20 cellular contexts compared by ENCODE assay signal in genomic region chr20:46607191-46607848, GRCh38. TPM values are rescaled to one million over a fixed set of nuclear protein-coding genes. Genes with fewer than 3 reads are reported as not detected.
A peak's percentile ranks its signal among the peaks of the same experiment; 100 is the strongest.
DNase-seq lines count a peak whose midpoint lies in the region; ATAC-seq and TF ChIP-seq lines count a peak whose summit lies in the region.
"Had no signal": no experiment of that assay in that cellular context is flagged by ENCODE, and none has a peak within 500 bp of the region (broad histone marks: within the 10 kb centered on the region; RNA-seq: fewer than 3 reads in every experiment).

No MANE protein-coding gene starts in this region.

- H3K27me3 Mint-ChIP-seq in Caco-2 (ENCODE audit: insufficient read depth, unreplicated experiment) = no peaks in the 10 kb centered on the region
- H3K27me3 Mint-ChIP-seq in T-helper 2 cell treated with Interferon-gamma antibody and Interleukin-4, amounts not matched to agents 5 μg/mL and 100 μg/mL, for 36 hours (ENCODE audit: low read depth) = peaks cover 11% of the 10 kb centered on the region

- H3K4me3 ChIP-seq in Caco-2 (ENCODE audit: low read depth, low read length) = no peak overlapping the region
- H3K4me3 ChIP-seq in right lobe of liver = no peak overlapping the region
- H3K4me3 ChIP-seq: A549, GM23248 had no signal

- no peaks in the 10 kb centered on the region for H3K36me3 ChIP-seq in Caco-2 (ENCODE audit: control insufficient read depth, insufficient read depth, low read length)
- no peaks in the 10 kb centered on the region for H3K36me3 ChIP-seq in right lobe of liver

- H3K27ac ChIP-seq in right lobe of liver = peak overlapping the region in 1 of 3 donors; percentile 57
- H3K27ac ChIP-seq: 22Rv1, A549, C4-2B, GM23248 had no signal

- no peak overlapping the region for H3K4me3 Mint-ChIP-seq in Caco-2 (ENCODE audit: unreplicated experiment)
- H3K4me3 Mint-ChIP-seq in T-helper 2 cell treated with Interferon-gamma antibody and Interleukin-4, amounts not matched to agents 5 μg/mL and 100 μg/mL, for 36 hours = no peak overlapping the region
- H3K4me3 Mint-ChIP-seq: CD4-positive, alpha-beta T cell; HFFc6 had no signal

- intact Hi-C loops in Caco-2 (cut with micrococcal nuclease; ENCODE audit: unreplicated experiment) (no loop called here), left colon (cut with DNase I, micrococcal nuclease) (loop anchor here in 1 of 2 donors (10.0 kb wide), 1 partner anchor 57 kb away; no protein-coding TSS in a partner anchor), right lobe of liver (cut with DNase I) (no loop called here)

- H3K4me1 Mint-ChIP-seq in Caco-2 (ENCODE audit: low read depth, unreplicated experiment) = peaks cover 7% of the 10 kb centered on the region
- H3K4me1 Mint-ChIP-seq in T-helper 2 cell treated with Interferon-gamma antibody and Interleukin-4, amounts not matched to agents 5 μg/mL and 100 μg/mL, for 36 hours (ENCODE audit: low read depth) = no peaks in the 10 kb centered on the region

- POLR2A ChIA-PET in Caco-2 (lab: Charles Lee) = interaction anchor here (0.6 kb wide), 1 partner anchor 1246 kb away, joined by 3 read pairs; no protein-coding TSS in a partner anchor

- TF ChIP-seq CTCF in Caco-2 (IDR thresholded peaks at IDR 0.05; ENCODE audit: insufficient read depth in 1 of 2, low read depth in 1 of 2, low read length in 1 of 2, severe bottlenecking in 1 of 2, unreplicated experiment in 1 of 2) (no peak), right lobe of liver (IDR thresholded peaks at IDR 0.05) (no peak)

- WGBS in right lobe of liver (ENCODE audit: insufficient coverage, low coverage, low lambda C conversion rate, missing lambda C conversion rate) = 93% methylated on average over 3 of the region's 4 CpGs

- DNase-seq in Caco-2 (peak; percentile 36 to 64), ecto neural progenitor cell (ENCODE audit: low spot score) (peak; percentile 14), left colon (no peak), right lobe of liver (no peak), H4 (ENCODE audit: low spot score) (no peak), occipital lobe (lab: John Stamatoyannopoulos, UW) (no peak)
- no peak for DNase-seq in T-helper 2 cell treated with Interferon-gamma antibody and Interleukin-4, amounts not matched to agents 5 μg/mL and 100 μg/mL, for 36 hours (ENCODE audit: low spot score)
- DNase-seq: AML-193; CD4-positive, alpha-beta T cell; DMS153; DMS79; GDM1; GM23248; H7; HFFc6 had no signal

- no peaks in the 10 kb centered on the region for H3K9me3 Mint-ChIP-seq in Caco-2 (ENCODE audit: unreplicated experiment)
- no peaks in the 10 kb centered on the region for H3K9me3 Mint-ChIP-seq in T-helper 2 cell treated with Interferon-gamma antibody and Interleukin-4, amounts not matched to agents 5 μg/mL and 100 μg/mL, for 36 hours

- H3K4me1 ChIP-seq in Caco-2 (peaks cover 13% of the 10 kb centered on the region), right lobe of liver (peaks cover 0 to 21% (median 5%) of the 10 kb centered on the region in 4 donors)
- H3K4me1 ChIP-seq: A549 had no signal

- H3K27me3 ChIP-seq in Caco-2 (replicated peaks; ENCODE audit: control insufficient read depth, insufficient read depth, low read length) (no peaks in the 10 kb centered on the region), right lobe of liver (no peaks in the 10 kb centered on the region)

- peak overlapping the region; percentile 34 for H3K27ac Mint-ChIP-seq in Caco-2 (ENCODE audit: unreplicated experiment)
- H3K27ac Mint-ChIP-seq in T-helper 2 cell treated with Interferon-gamma antibody and Interleukin-4, amounts not matched to agents 5 μg/mL and 100 μg/mL, for 36 hours = no peak overlapping the region
- H3K27ac Mint-ChIP-seq: CD4-positive, alpha-beta T cell; HFFc6 had no signal

- ATAC-seq in left colon (peak; percentile 76), right lobe of liver (peak; percentile 47 to 77 (median 49))
- ATAC-seq: A549, HCT116 had no signal

- no peaks in the 10 kb centered on the region for H3K36me3 Mint-ChIP-seq in Caco-2 (ENCODE audit: insufficient read depth, unreplicated experiment)
- H3K36me3 Mint-ChIP-seq in T-helper 2 cell treated with Interferon-gamma antibody and Interleukin-4, amounts not matched to agents 5 μg/mL and 100 μg/mL, for 36 hours (ENCODE audit: low read depth) = no peaks in the 10 kb centered on the region

- no TSS peak for BruUV-seq in Caco-2 (replicated peaks; lab: Mats Ljungman, UMichigan)

- H3K9me3 ChIP-seq in Caco-2 = no peaks in the 10 kb centered on the region
- no peaks in the 10 kb centered on the region for H3K9me3 ChIP-seq in right lobe of liver

- CTCF ChIA-PET in Caco-2 (lab: Charles Lee) = interaction anchor here (0.5 to 1.0 kb wide), 2 partner anchors 92 to 284 kb away, joined by 4 to 5 read pairs; no protein-coding TSS in a partner anchor

- no peak for TF ChIP-seq POLR2A in right lobe of liver (IDR thresholded peaks at IDR 0.05)

RNA-seq across cellular contexts. Expression of gene SLC13A3, which starts 43.9 kb away (rescaled TPM):
- total RNA-seq in Caco-2 (2022) = 0.30 and 0.39 TPM in 2 replicates
- total RNA-seq in left colon = under 1 TPM; 0.39 to 0.92 TPM
- 10 to 100 TPM in 3 of 6 experiments, 1 to 10 TPM in 3; 3.7 to 14.6 (median 9.3) TPM for total RNA-seq in right lobe of liver
- 0.12 TPM in 1 of 2 replicates, not detected in the other for total RNA-seq in H4 (2014; rRNA removed; shearing (Covaris generic))
- total RNA-seq in occipital lobe = 10.8 TPM

RNA-seq across cellular contexts. Expression of gene OCSTAMP, which starts 56.9 kb away (rescaled TPM):
- total RNA-seq in Caco-2 (2022) (not detected in 2 replicates), left colon (not detected), right lobe of liver (not detected), occipital lobe (not detected)
- not detected in 2 replicates for total RNA-seq in H4 (2014; rRNA removed; shearing (Covaris generic))
- total RNA-seq: CD4-positive, alpha-beta T cell; Daoy; GM23248; H7; HFFc6 had no signal

Comparison
In these comparisons a context has a peak if more than half of its experiments do, and no peak if none do; other contexts are left out.
1. DNase-seq: peak in Caco-2 (2 of 2) and ecto neural progenitor cell (single experiment); none in left colon (0 of 2), right lobe of liver (0 of 3), T-helper 2 cell treated with Interferon-gamma antibody and Interleukin-4, amounts not matched to agents 5 μg/mL and 100 μg/mL, for 36 hours (single experiment), H4 (single experiment) and occipital lobe (single experiment).